In the genomic region with DNA sequence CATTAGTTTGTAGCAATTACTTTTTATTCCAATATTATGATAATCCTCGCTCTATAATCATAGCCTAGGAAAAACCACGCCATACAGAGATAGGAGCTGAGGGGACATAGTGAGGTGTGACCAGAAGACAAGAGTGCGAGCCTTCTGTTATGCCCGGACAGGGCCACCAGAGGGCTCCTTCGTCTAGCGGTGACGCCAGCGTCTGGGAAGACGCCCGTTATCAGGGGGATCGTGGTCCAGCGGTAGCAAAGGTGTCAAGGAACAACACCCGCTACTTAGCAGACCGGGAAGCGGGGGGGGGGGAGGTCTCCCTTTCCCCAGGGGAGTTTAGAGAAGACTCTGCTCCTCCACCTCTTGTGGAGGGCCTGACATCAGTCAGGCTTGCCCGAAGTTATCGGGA, we compare ENCODE assay signal across 8 cellular contexts. TPM values are rescaled to one million over a fixed set of nuclear protein-coding genes. Genes with fewer than 3 reads are reported as not detected.
DNase-seq lines count a peak whose midpoint lies in the region; TF ChIP-seq lines count a peak whose summit lies in the region.
"Not testable (repeated sequence)": the region's sequence is repeated elsewhere in the genome, so short reads cannot be mapped to it uniquely, and the experiment has no call there.

No MANE protein-coding gene starts in this region.

- not testable (repeated sequence) for H3K36me3 ChIP-seq in mammary epithelial cell (ENCODE audit: insufficient read depth, low read length); neutrophil

- H2BK5ac ChIP-seq in H9 (ENCODE audit: insufficient read length, low read length) = not testable (repeated sequence)

- not testable (repeated sequence) for H3K4ac ChIP-seq in H9 (ENCODE audit: low read depth, low read length)

- H3K27ac Mint-ChIP-seq in H9 = not testable (repeated sequence)

- H3K9me3 ChIP-seq in H9 (ENCODE audit: control insufficient read depth, low read depth, low read length); mammary epithelial cell (replicated peaks; ENCODE audit: insufficient read depth, low read length); neutrophil: not testable (repeated sequence)

- intact Hi-C loops in mammary epithelial cell (cut with micrococcal nuclease) = loop anchor here (5.0 kb wide), 3 partner anchors 141 to 304 kb away; partner anchors contain the start of gene PTGES3
- intact Hi-C loops in cardiac septum (cut with DNase I) = not testable (repeated sequence)

- H2BK12ac ChIP-seq in H9 (ENCODE audit: insufficient read length, low read depth, low read length) = not testable (repeated sequence)

- H4K8ac ChIP-seq in H9 (replicated peaks; ENCODE audit: insufficient read length, low read depth, low read length) = not testable (repeated sequence)

- peak; percentile 44 for TF ChIP-seq CTCF in AG09319 (IDR thresholded peaks at IDR 0.05; ENCODE audit: low read depth, low read length)
- peak; percentile 55 for TF ChIP-seq CTCF in H9 (conservative IDR thresholded peaks at IDR 0.05)
- TF ChIP-seq CTCF in mammary epithelial cell (conservative IDR thresholded peaks at IDR 0.05 in 1 of 2, IDR thresholded peaks at IDR 0.05 in 1 of 2; ENCODE audit: extremely low read depth in 1 of 2, insufficient read depth in 1 of 2, low read depth in 1 of 2, low read length in 2 of 2) = peak; percentile 14 to 52
- TF ChIP-seq CTCF in neutrophil (IDR thresholded peaks at IDR 0.05) = peak; percentile 26

- not testable (repeated sequence) for H3K79me1 ChIP-seq in H9 (ENCODE audit: insufficient read depth, low read depth, low read length, poor library complexity, severe bottlenecking)

- DNase-seq in AG09319 (ENCODE audit: extremely low read depth, low read depth); mammary epithelial cell: not testable (repeated sequence)
- DNase-seq in H9 = peak; percentile 65
- peak; percentile 36 for DNase-seq in SK-MEL-5 (ENCODE audit: low read depth, low spot score)
- peak; percentile 83 for DNase-seq in activated CD8-positive, alpha-beta memory T cell treated with anti-CD3 and anti-CD28 coated beads, Interleukin-2, amount 50 U/mL, for 48 hours
- peak; percentile 82 for DNase-seq in cardiac septum (ENCODE audit: low spot score)
- DNase-seq in stimulated activated CD8-positive, alpha-beta memory T cell treated with anti-CD3 and anti-CD28 coated beads, Interleukin-15, amount 100 ng/mL, for 4 hours (ENCODE audit: low read depth in 2 of 2) = peak; percentile 10 to 31

- H3K23ac ChIP-seq in H9 (ENCODE audit: insufficient read length, low read depth, low read length) = not testable (repeated sequence)

- H3K27me3 Mint-ChIP-seq in H9 (ENCODE audit: low read depth) = peaks cover 53% of the 10 kb centered on the region

- H2BK15ac ChIP-seq in H9 (ENCODE audit: low read depth, low read length) = not testable (repeated sequence)

- not testable (repeated sequence) for H3K18ac ChIP-seq in H9 (ENCODE audit: insufficient read length, low read depth, low read length)

- not testable (repeated sequence) for H3K14ac ChIP-seq in H9 (ENCODE audit: insufficient read depth, low read length)

- not testable (repeated sequence) for H3K4me2 ChIP-seq in H9 (ENCODE audit: insufficient read depth, insufficient read length, low read length); mammary epithelial cell (ENCODE audit: insufficient read depth, low read depth, low read length)

- not testable (repeated sequence) for H3K9ac ChIP-seq in H9 (ENCODE audit: extremely low read depth, insufficient read length, low read length); mammary epithelial cell (ENCODE audit: insufficient read depth, low read length)

- H4K20me1 ChIP-seq in H9 (ENCODE audit: control insufficient read depth, insufficient read depth, insufficient read length); mammary epithelial cell (ENCODE audit: insufficient read depth, low read length): not testable (repeated sequence)

- not testable (repeated sequence) for H3K56ac ChIP-seq in H9 (ENCODE audit: insufficient read length, low read depth, low read length)

- not testable (repeated sequence) for H3K27me3 ChIP-seq in H9 (ENCODE audit: insufficient read depth, low read length); mammary epithelial cell (ENCODE audit: insufficient read depth, low read length)
- peaks cover 16% of the 10 kb centered on the region for H3K27me3 ChIP-seq in neutrophil

- in situ Hi-C loops in SK-MEL-5 (cut with HindIII; ENCODE audit: low pct_unique_long_range_greater_than_20kb, low sequenced_read_pairs); mammary epithelial cell (cut with MboI; ENCODE audit: low sequenced_read_pairs in 2 of 2): not testable (repeated sequence)

- H3K36me3 Mint-ChIP-seq in H9 (ENCODE audit: insufficient read depth in 1 of 3, low read depth in 3 of 3) = peaks cover 5 to 13% (median 10%) of the 10 kb centered on the region in 3 experiments; a peak in 6 of 7 replicates

- no CpG with 5 or more reads among the region's 17 CpGs for WGBS in H9 (ENCODE audit: extremely low coverage, insufficient read length, low lambda C conversion rate)
- WGBS in mammary epithelial cell (ENCODE audit: low coverage, missing lambda C conversion rate) = 2% methylated on average over 8 of the region's 17 CpGs

- dilution Hi-C loops in mammary epithelial cell (cut with HindIII; ENCODE audit: low sequenced_read_pairs) = loop anchor here (10.0 kb wide), 1 partner anchor 112 kb away; no protein-coding TSS in a partner anchor

- H2AK5ac ChIP-seq in H9 (ENCODE audit: insufficient read length, low read length) = not testable (repeated sequence)

- H3K4me3 Mint-ChIP-seq in H9 = 0 out of 5 replicates have a peak overlapping the region, but pooled peaks of 1 of the 2 experiments have one; percentile 12

- not testable (repeated sequence) for H2BK20ac ChIP-seq in H9 (ENCODE audit: low read depth, low read length, poor library complexity, severe bottlenecking)

- not testable (repeated sequence) for H4K5ac ChIP-seq in H9 (ENCODE audit: insufficient read length, low read depth, low read length)

- H2AFZ ChIP-seq in H9 (ENCODE audit: low read length) = not testable (repeated sequence)
- H2AFZ ChIP-seq in mammary epithelial cell (ENCODE audit: low read depth, low read length) = peak overlapping the region; percentile 70

- CTCF ChIA-PET in mammary epithelial cell (lab: Charles Lee; ENCODE audit: low non-redundant PET) = not testable (repeated sequence)

- H3K4me3 ChIP-seq in mammary epithelial cell (replicated peaks in 1 of 3; ENCODE audit: insufficient read depth in 1 of 3, low read depth in 2 of 3, low read length in 3 of 3) = peak overlapping the region in 1 of 3 experiments; percentile 9
- H3K4me3 ChIP-seq in neutrophil (ENCODE audit: low read depth in 1 of 2, low read length in 1 of 2) = not testable (repeated sequence)

- H3K79me2 ChIP-seq in H9 (ENCODE audit: insufficient read depth, low read length); mammary epithelial cell (ENCODE audit: insufficient read depth, low read length): not testable (repeated sequence)

- H3K4me1 Mint-ChIP-seq in H9 = peaks cover 11% of the 10 kb centered on the region in 2 experiments

- H3K9me3 Mint-ChIP-seq in H9 = peaks cover 30 to 34% of the 10 kb centered on the region in 2 experiments

- not testable (repeated sequence) for H3T11ph ChIP-seq in H9 (ENCODE audit: low read length)

- H3K27ac ChIP-seq in H9 (ENCODE audit: insufficient read length, low read depth, low read length); mammary epithelial cell (ENCODE audit: insufficient read depth, low read depth, low read length); neutrophil: not testable (repeated sequence)

- H3K23me2 ChIP-seq in H9 (ENCODE audit: insufficient read length, low read depth, low read length, poor library complexity, severe bottlenecking) = not testable (repeated sequence)

- H4K91ac ChIP-seq in H9 (ENCODE audit: insufficient read length, low read depth, low read length) = not testable (repeated sequence)

- H3K4me1 ChIP-seq in H9 (ENCODE audit: insufficient read depth, low read length); mammary epithelial cell (ENCODE audit: insufficient read depth, low read length); neutrophil (ENCODE audit: control insufficient read depth in 1 of 2, insufficient read depth in 1 of 2, low read depth in 1 of 2, low read length in 1 of 2): not testable (repeated sequence)

- not testable (repeated sequence) for BruUV-seq in mammary epithelial cell (replicated peaks; lab: Mats Ljungman, UMichigan)

- H2BK120ac ChIP-seq in H9 (ENCODE audit: low read depth, low read length, poor library complexity, severe bottlenecking) = not testable (repeated sequence)

RNA-seq across cellular contexts. Expression of gene GLS2, which starts 8.7 kb away (rescaled TPM):
- 15.9 and 17.0 TPM in 2 replicates for total RNA-seq in H9 (2021)
- total RNA-seq in SK-MEL-5 (2014; rRNA removed; shearing (Covaris generic)) = not detected in 2 replicates
- not detected in 2 replicates for polyA plus RNA-seq in SK-MEL-5 (2015; cell fraction: cytosol; rRNA removed)
- polyA plus RNA-seq in SK-MEL-5 (2015; cell fraction: nucleus; rRNA removed) = not detected in 2 replicates
- 1 to 10 TPM; 4.5 to 6.5 TPM for total RNA-seq in mammary epithelial cell
- polyA plus RNA-seq in mammary epithelial cell = 8.3 TPM
- 72.9 TPM for polyA minus RNA-seq in mammary epithelial cell
- total RNA-seq in cardiac septum = 0.38 TPM

RNA-seq across cellular contexts. Expression of gene RBMS2, which starts 24.9 kb away (rescaled TPM):
- total RNA-seq in H9 (2021) = 9.5 TPM in 2 replicates
- total RNA-seq in SK-MEL-5 (2014; rRNA removed; shearing (Covaris generic)) = 4.9 and 6.0 TPM in 2 replicates
- 8.0 and 13.0 TPM in 2 replicates for polyA plus RNA-seq in SK-MEL-5 (2015; cell fraction: cytosol; rRNA removed)
- polyA plus RNA-seq in SK-MEL-5 (2015; cell fraction: nucleus; rRNA removed) = 7.7 and 12.7 TPM in 2 replicates
- 10 to 100 TPM; 18.7 to 70.4 TPM for total RNA-seq in mammary epithelial cell
- 67.7 TPM for polyA plus RNA-seq in mammary epithelial cell
- 95.6 TPM for polyA minus RNA-seq in mammary epithelial cell
- total RNA-seq in cardiac septum = 23.0 TPM

RNA-seq across cellular contexts. Expression of gene SPRYD4, which starts 28.3 kb away (rescaled TPM):
- total RNA-seq in H9 (2021) (4.2 and 4.9 TPM in 2 replicates), mammary epithelial cell (1 to 10 TPM; 3.0 to 3.5 TPM), cardiac septum (3.3 TPM)
- total RNA-seq in SK-MEL-5 (2014; rRNA removed; shearing (Covaris generic)) = 4.5 and 4.8 TPM in 2 replicates
- 3.8 and 4.7 TPM in 2 replicates for polyA plus RNA-seq in SK-MEL-5 (2015; cell fraction: cytosol; rRNA removed)
- 3.6 and 4.7 TPM in 2 replicates for polyA plus RNA-seq in SK-MEL-5 (2015; cell fraction: nucleus; rRNA removed)
- polyA plus RNA-seq in mammary epithelial cell = 2.8 TPM
- polyA minus RNA-seq in mammary epithelial cell = 2.2 TPM

RNA-seq across cellular contexts. Expression of gene MIP, which starts 42.2 kb away (rescaled TPM):
- 0.17 TPM in 1 of 2 replicates, not detected in the other for total RNA-seq in H9 (2021)
- not detected in 2 replicates for total RNA-seq in SK-MEL-5 (2014; rRNA removed; shearing (Covaris generic))
- polyA plus RNA-seq in SK-MEL-5 (2015; cell fraction: cytosol; rRNA removed) = not detected in 2 replicates
- polyA plus RNA-seq in SK-MEL-5 (2015; cell fraction: nucleus; rRNA removed) = not detected in 2 replicates
- under 1 TPM in 1 of 2 donors, not detected in 1; 0.17 TPM for total RNA-seq in mammary epithelial cell
- polyA plus RNA-seq in mammary epithelial cell = 0.06 TPM
- polyA minus RNA-seq in mammary epithelial cell = not detected
- total RNA-seq in cardiac septum = 0.48 TPM

RNA-seq across cellular contexts. Expression of gene TIMELESS, which starts 47.5 kb away (rescaled TPM):
- total RNA-seq in H9 (2021) (64.9 and 68.0 TPM in 2 replicates), mammary epithelial cell (10 to 100 TPM in 1 of 2 donors, 1 to 10 TPM in 1; 4.5 to 21.7 TPM), cardiac septum (2.0 TPM)
- total RNA-seq in SK-MEL-5 (2014; rRNA removed; shearing (Covaris generic)) = 7.7 and 10.1 TPM in 2 replicates
- polyA plus RNA-seq in SK-MEL-5 (2015; cell fraction: cytosol; rRNA removed) = 24.4 and 33.9 TPM in 2 replicates
- 90.0 and 136 TPM in 2 replicates for polyA plus RNA-seq in SK-MEL-5 (2015; cell fraction: nucleus; rRNA removed)
- 2.6 TPM for polyA plus RNA-seq in mammary epithelial cell
- polyA minus RNA-seq in mammary epithelial cell = 13.6 TPM
